8 cellular contexts compared by ENCODE assay signal in genomic region chrX:135421932-135422809, GRCh38. TPM values are rescaled to one million over a fixed set of nuclear protein-coding genes. Genes with fewer than 3 reads are reported as not detected.
DNase-seq lines count a peak whose midpoint lies in the region; ATAC-seq and TF ChIP-seq lines count a peak whose summit lies in the region.

Gene SMIM10L2A, plus strand, starts transcription at chrX:135421944. Its CDS starts 188 bp downstream, at chrX:135422132.

- ATAC-seq in heart left ventricle (no peak), Right ventricle myocardium inferior (no peak), HG03103 (IDR thresholded peaks at IDR 0.05; ENCODE audit: low read depth, unreplicated experiment) (peak; percentile 27)
- peak; percentile 73 for ATAC-seq in activated T-helper 17 cell treated with anti-CD3 and anti-CD28 coated beads, Interleukin-2, amount 50 U/mL, for 72 hours (replicated peaks)

- peak within 1 kb of the TSS in 2 of 12 donors; percentile 19 to 46 for H3K27ac ChIP-seq in heart left ventricle
- no peak within 1 kb of the TSS for H3K27ac ChIP-seq in tibial artery

- no peaks in the 10 kb centered on the region for H3K36me3 Mint-ChIP-seq in activated T-helper 17 cell treated with anti-CD3 and anti-CD28 coated beads, Interleukin-2, amount 50 U/mL, for 72 hours (ENCODE audit: low read depth)

- peaks cover 0 to 10% (median 0%) of the 10 kb centered on the region in 12 donors for H3K4me1 ChIP-seq in heart left ventricle
- peaks cover 0 to 5% (median 2%) of the 10 kb centered on the region in 4 donors for H3K4me1 ChIP-seq in tibial artery

- H3K4me3 ChIP-seq in heart left ventricle (peak within 1 kb of the TSS; percentile 25 to 71 (median 55)), kidney epithelial cell (ENCODE audit: low read depth, low read length) (peak within 1 kb of the TSS; percentile 36), tibial artery (peak within 1 kb of the TSS; percentile 51 to 61)

- TF ChIP-seq POLR2A in heart left ventricle (IDR thresholded peaks at IDR 0.05): no peak

- no peaks in the 10 kb centered on the region for H3K36me3 ChIP-seq in heart left ventricle
- no peaks in the 10 kb centered on the region for H3K36me3 ChIP-seq in kidney epithelial cell (ENCODE audit: control insufficient read depth, insufficient read depth, low read length)
- H3K36me3 ChIP-seq in tibial artery: no peaks in the 10 kb centered on the region

- H3K9me3 ChIP-seq in heart left ventricle (no peaks in the 10 kb centered on the region), tibial artery (no peaks in the 10 kb centered on the region)

- WGBS in heart left ventricle, 4 donors: 3 to 81% (median 29%) methylated on average over 27 to 99 of the region's 100 CpGs

- no peaks in the 10 kb centered on the region for H3K9me3 Mint-ChIP-seq in activated T-helper 17 cell treated with anti-CD3 and anti-CD28 coated beads, Interleukin-2, amount 50 U/mL, for 72 hours

- peaks cover 3% of the 10 kb centered on the region for H3K4me1 Mint-ChIP-seq in activated T-helper 17 cell treated with anti-CD3 and anti-CD28 coated beads, Interleukin-2, amount 50 U/mL, for 72 hours

- peak within 1 kb of the TSS; percentile 72 for H3K4me3 Mint-ChIP-seq in activated T-helper 17 cell treated with anti-CD3 and anti-CD28 coated beads, Interleukin-2, amount 50 U/mL, for 72 hours

- no peak within 1 kb of the TSS for H3K27ac Mint-ChIP-seq in activated T-helper 17 cell treated with anti-CD3 and anti-CD28 coated beads, Interleukin-2, amount 50 U/mL, for 72 hours

- TF ChIP-seq CTCF in heart left ventricle (IDR thresholded peaks at IDR 0.05) (no peak), kidney epithelial cell (IDR thresholded peaks at IDR 0.05; ENCODE audit: insufficient read depth, low read length, poor library complexity, severe bottlenecking) (no peak), tibial artery (IDR thresholded peaks at IDR 0.05) (no peak)

- DNase-seq in heart left ventricle (no peak), Right ventricle myocardium inferior (ENCODE audit: missing footprints) (no peak), kidney epithelial cell (ENCODE audit: low read depth) (no peak), tibial artery (no peak), A172 (ENCODE audit: low spot score) (no peak), HuH-7 (ENCODE audit: low spot score) (no peak)

- H3K27me3 ChIP-seq in heart left ventricle: peaks cover 0 to 7% (median 0%) of the 10 kb centered on the region in 9 donors
- no peaks in the 10 kb centered on the region for H3K27me3 ChIP-seq in kidney epithelial cell (ENCODE audit: control insufficient read depth, insufficient read depth, low read length)
- H3K27me3 ChIP-seq in tibial artery: no peaks in the 10 kb centered on the region

- intact Hi-C loops in heart left ventricle (cut with DNase I) (loop anchor here in 2 of 10 donors (5.0 kb wide), 2 partner anchors 75 to 100 kb away; partner anchors contain the start of gene INTS6L (in 1 of the 2)), Right ventricle myocardium inferior (cut with DNase I) (loop anchor here (2.0 kb wide), 1 partner anchor 99 kb away; the partner anchor contains the start of gene INTS6L), tibial artery (cut with DNase I; ENCODE audit: low total_unique reads) (no loop called here)

- H3K27me3 Mint-ChIP-seq in activated T-helper 17 cell treated with anti-CD3 and anti-CD28 coated beads, Interleukin-2, amount 50 U/mL, for 72 hours: no peaks in the 10 kb centered on the region

RNA-seq across cellular contexts. Expression of gene SMIM10L2A, which starts in this region (rescaled TPM):
- total RNA-seq in heart left ventricle: 1 to 10 TPM in 7 of 9 donors, under 1 TPM in 2; 0.53 to 2.7 (median 1.4) TPM
- polyA plus RNA-seq in heart left ventricle: 1 to 10 TPM in 1 of 2 donors, under 1 TPM in 1; 0.37 to 1.2 TPM
- total RNA-seq in Right ventricle myocardium inferior: 1.3 TPM
- under 1 TPM; 0.06 to 0.82 TPM for total RNA-seq in activated T-helper 17 cell treated with anti-CD3 and anti-CD28 coated beads, Interleukin-2, amount 50 U/mL, for 72 hours
- 3.8 and 4.2 TPM in 2 replicates for total RNA-seq in kidney epithelial cell
- total RNA-seq in A172 (2014; rRNA removed; shearing (Covaris generic)): 0.29 TPM in 1 of 2 replicates, not detected in the other

Comparison
In these comparisons a context has a peak if more than half of its experiments do, and no peak if none do; other contexts are left out.
1. Peak in ATAC-seq in activated T-helper 17 cell treated with anti-CD3 and anti-CD28 coated beads, Interleukin-2, amount 50 U/mL, for 72 hours; RNA of the gene not detected or under 1 TPM.